Comparison of ENCODE assay signal across 7 cellular contexts in genomic region chr3:194264631-194265504, GRCh38.
DNase-seq lines count a peak whose midpoint lies in the region; ATAC-seq and TF ChIP-seq lines count a peak whose summit lies in the region.
"Not testable (repeated sequence)": the region's sequence is repeated elsewhere in the genome, so short reads cannot be mapped to it uniquely, and the experiment has no call there.

No MANE protein-coding gene starts in this region.

- H3K36me3 Mint-ChIP-seq in HFFc6 (ENCODE audit: low read depth); chondrocyte (ENCODE audit: low read depth): not testable (repeated sequence)

- H3K27ac Mint-ChIP-seq in HFFc6: not testable (repeated sequence)
- H3K27ac Mint-ChIP-seq in chondrocyte (ENCODE audit: unreplicated experiment): peak overlapping the region; percentile 80

- H4K91ac ChIP-seq in neuronal stem cell (ENCODE audit: low read depth, low read length, poor library complexity): peak overlapping the region; percentile 16

- not testable (repeated sequence) for H3K4me1 Mint-ChIP-seq in HFFc6 (ENCODE audit: low read depth)
- peaks cover 23% of the 10 kb centered on the region for H3K4me1 Mint-ChIP-seq in chondrocyte (ENCODE audit: low read depth)

- not testable (repeated sequence) for H3K4me2 ChIP-seq in neuronal stem cell (ENCODE audit: insufficient read depth, low read length, poor library complexity, severe bottlenecking)

- peak overlapping the region; percentile 86 for H2AK5ac ChIP-seq in neuronal stem cell (ENCODE audit: low read depth, low read length)

- peaks cover 31% of the 10 kb centered on the region for H3K27me3 Mint-ChIP-seq in HFFc6 (ENCODE audit: insufficient read depth)
- H3K27me3 Mint-ChIP-seq in chondrocyte (ENCODE audit: low read depth): peaks cover 28% of the 10 kb centered on the region

- ATAC-seq in left lobe of liver: not testable (repeated sequence)

- not testable (repeated sequence) for DNase-seq in HFFc6; chondrocyte (ENCODE audit: low spot score); fibroblast of pulmonary artery (ENCODE audit: low read depth); neuronal stem cell (ENCODE audit: low spot score)
- peak; percentile 32 for DNase-seq in activated CD8-positive, alpha-beta memory T cell treated with anti-CD3 and anti-CD28 coated beads for 24 hours
- DNase-seq in left lobe of liver (ENCODE audit: low spot score): peak; percentile 35

- peak overlapping the region; percentile 21 for H3K9ac ChIP-seq in neuronal stem cell (ENCODE audit: low read depth, low read length, poor library complexity)
- peak overlapping the region in 1 of 3 donors; percentile 64 for H3K9ac ChIP-seq in skeletal muscle tissue (ENCODE audit: low read depth in 1 of 3, low read length in 3 of 3)

- not testable (repeated sequence) for H3K27ac ChIP-seq in neuronal stem cell (replicated peaks; ENCODE audit: low read length)
- H3K27ac ChIP-seq in skeletal muscle tissue (ENCODE audit: low read depth, low read length): peak overlapping the region; percentile 82

- H3K79me1 ChIP-seq in neuronal stem cell (ENCODE audit: low read depth, low read length): not testable (repeated sequence)

- peak overlapping the region; percentile 95 for H3K14ac ChIP-seq in neuronal stem cell (ENCODE audit: low read length)

- H4K8ac ChIP-seq in neuronal stem cell (ENCODE audit: low read depth, low read length): not testable (repeated sequence)

- no CpG with 5 or more reads among the region's 37 CpGs for WGBS in neuronal stem cell (ENCODE audit: extremely low coverage in 2 of 2, insufficient read length in 2 of 2, insufficient replicate concordance in 1 of 2), 2 donors

- H3K36me3 ChIP-seq in neuronal stem cell (replicated peaks in 1 of 2; ENCODE audit: control insufficient read depth in 2 of 2, insufficient read depth in 2 of 2, low read length in 2 of 2); skeletal muscle tissue (ENCODE audit: control insufficient read depth in 3 of 3, insufficient read depth in 3 of 3, low read length in 3 of 3): not testable (repeated sequence)

- H3K4me3 ChIP-seq in fibroblast of pulmonary artery (replicated peaks; ENCODE audit: low read depth, low read length): not testable (repeated sequence)
- peak overlapping the region in 1 of 2 donors; percentile 44 for H3K4me3 ChIP-seq in neuronal stem cell (ENCODE audit: low read length in 2 of 2)
- H3K4me3 ChIP-seq in skeletal muscle tissue (ENCODE audit: low read length in 3 of 3): peak overlapping the region in 2 of 3 donors; percentile 45 to 67

- H3K4me3 Mint-ChIP-seq in HFFc6 (peak overlapping the region; percentile 10; the same call in 1 of the 2 replicates), chondrocyte (ENCODE audit: unreplicated experiment) (peak overlapping the region; percentile 57)

- not testable (repeated sequence) for H3K9me3 ChIP-seq in neuronal stem cell (replicated peaks in 1 of 2; ENCODE audit: control insufficient read depth in 2 of 2, insufficient read depth in 1 of 2, low read depth in 1 of 2, low read length in 2 of 2); skeletal muscle tissue (ENCODE audit: control insufficient read depth in 3 of 3, low read length in 3 of 3)

- H3K4me1 ChIP-seq in neuronal stem cell (ENCODE audit: control insufficient read depth in 2 of 2, insufficient read depth in 1 of 2, low read depth in 1 of 2, low read length in 2 of 2): peaks cover 14 to 32% of the 10 kb centered on the region in 2 donors
- H3K4me1 ChIP-seq in skeletal muscle tissue (ENCODE audit: control insufficient read depth in 3 of 3, insufficient read depth in 3 of 3, low read length in 3 of 3): peaks cover 25 to 45% (median 32%) of the 10 kb centered on the region in 3 donors

- not testable (repeated sequence) for H3K27me3 ChIP-seq in neuronal stem cell (ENCODE audit: control insufficient read depth in 3 of 3, insufficient read depth in 3 of 3, low read depth in 1 of 3, low read length in 3 of 3); skeletal muscle tissue (ENCODE audit: control insufficient read depth in 3 of 3, insufficient read depth in 3 of 3, low read length in 3 of 3)

- not testable (repeated sequence) for TF ChIP-seq CTCF in HFFc6 (IDR thresholded peaks at IDR 0.05); chondrocyte (IDR thresholded peaks at IDR 0.05)
- TF ChIP-seq CTCF in fibroblast of pulmonary artery (IDR thresholded peaks at IDR 0.05; ENCODE audit: low read length, missing control alignments): peak; percentile 2

- peak overlapping the region; percentile 77 for H2BK120ac ChIP-seq in neuronal stem cell (ENCODE audit: low read depth, low read length)

- peak overlapping the region; percentile 77 for H2AFZ ChIP-seq in neuronal stem cell (ENCODE audit: low read length)

- not testable (repeated sequence) for H3K9me3 Mint-ChIP-seq in HFFc6; chondrocyte (ENCODE audit: low read depth)

- H2BK15ac ChIP-seq in neuronal stem cell (ENCODE audit: low read length): peak overlapping the region; percentile 84

- peak overlapping the region; percentile 95 for H3K18ac ChIP-seq in neuronal stem cell (ENCODE audit: low read length)

- H3K4ac ChIP-seq in neuronal stem cell (ENCODE audit: low read length): not testable (repeated sequence)

- peak overlapping the region; percentile 17 for H2BK5ac ChIP-seq in neuronal stem cell (ENCODE audit: low read length)

- peak overlapping the region; percentile 82 for H2BK12ac ChIP-seq in neuronal stem cell (ENCODE audit: low read length)

- H3K23ac ChIP-seq in neuronal stem cell (ENCODE audit: low read depth, low read length, poor library complexity): peak overlapping the region; percentile 28
